ENCODE assay signal across 8 cellular contexts in the genomic region with DNA sequence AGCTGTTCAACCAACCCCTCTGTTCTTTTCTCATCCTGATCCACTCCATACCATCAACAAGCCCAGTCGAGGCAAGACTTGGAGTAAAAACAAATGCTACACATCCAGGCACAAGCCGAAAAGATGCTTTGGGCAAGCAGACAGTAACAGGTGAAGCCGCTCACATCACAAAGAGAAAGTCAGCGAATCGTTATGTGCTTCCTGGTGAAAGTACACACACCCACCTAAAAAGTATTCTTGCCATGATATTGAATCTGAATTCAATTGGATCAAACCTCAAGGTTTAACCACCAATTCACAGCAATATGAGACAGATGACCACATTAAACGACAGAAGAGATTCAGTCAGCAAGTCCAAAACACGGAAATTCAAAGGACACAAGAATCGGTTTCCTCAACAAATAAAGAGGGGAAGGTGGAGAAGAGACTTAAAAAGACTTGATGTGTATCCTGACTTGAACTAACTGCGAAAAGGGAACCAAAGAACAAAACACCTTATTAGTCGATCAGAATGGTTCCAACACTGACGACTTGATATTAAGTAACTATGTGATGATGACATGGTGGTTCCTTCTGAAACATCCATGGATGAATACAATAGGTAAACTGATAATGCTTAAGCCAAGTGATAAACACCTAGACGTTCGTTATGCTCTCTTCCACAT. TPM values are rescaled to one million over a fixed set of nuclear protein-coding genes. Genes with fewer than 3 reads are reported as not detected.
DNase-seq lines count a peak whose midpoint lies in the region; ATAC-seq and TF ChIP-seq lines count a peak whose summit lies in the region.

No MANE protein-coding gene starts in this region.

- TF ChIP-seq RAD21 in IMR-90 (IDR thresholded peaks at IDR 0.05; ENCODE audit: low read length) = no peak

- no peak overlapping the region for H2AK9ac ChIP-seq in IMR-90 (replicated peaks; ENCODE audit: low read depth, low read length, poor library complexity)

- H2AFZ ChIP-seq in IMR-90 (replicated peaks; ENCODE audit: low read length, poor library complexity) (peak overlapping the region; percentile 99), parathyroid adenoma (peak overlapping the region; percentile 96)

- peak overlapping the region; percentile 50 for H2AK5ac ChIP-seq in IMR-90 (ENCODE audit: low read depth, low read length)

- TF ChIP-seq POLR2A in IMR-90 (IDR thresholded peaks at IDR 0.05; ENCODE audit: low read depth, low read length) = no peak

- POLR2A ChIA-PET in IMR-90 (lab: Charles Lee; ENCODE audit: unreplicated experiment) = no interaction called here

- peak overlapping the region; percentile 71 for H2BK5ac ChIP-seq in IMR-90 (ENCODE audit: low read depth, low read length, poor library complexity, severe bottlenecking)

- H3K56ac ChIP-seq in IMR-90 (ENCODE audit: extremely low read depth, insufficient read depth, low read length) = peak overlapping the region; percentile 65

- peaks cover 10% of the 10 kb centered on the region; the same call in 1 of the 2 replicates for H4K20me1 ChIP-seq in IMR-90 (ENCODE audit: insufficient read depth, low read length)

- H3K4me2 ChIP-seq in IMR-90 (ENCODE audit: low read depth, low read length) (peak overlapping the region; percentile 100), parathyroid adenoma (ENCODE audit: low read length) (peak overlapping the region; percentile 71)

- H4K91ac ChIP-seq in IMR-90 (ENCODE audit: insufficient read depth, low read depth, low read length) = peak overlapping the region; percentile 65

- dilution Hi-C loops in IMR-90 (cut with HindIII; ENCODE audit: low sequenced_read_pairs, unreplicated experiment) = no loop called here

- intact Hi-C loops in IMR-90 (cut with micrococcal nuclease) = no loop called here

- H3K9me3 Mint-ChIP-seq in activated T-cell treated with anti-CD3 and anti-CD28 coated beads, Interleukin-2, amount 50 U/mL, for 4 hours = peaks cover 5% of the 10 kb centered on the region

- H3K36me3 ChIP-seq in IMR-90 (ENCODE audit: control insufficient read depth, insufficient read depth, low read length) = peaks cover 1% of the 10 kb centered on the region; the same call in 1 of the 2 replicates
- no peaks in the 10 kb centered on the region for H3K36me3 ChIP-seq in parathyroid adenoma (ENCODE audit: control insufficient read depth, insufficient read depth, low read length)

- in situ Hi-C loops in IMR-90 (cut with MboI; ENCODE audit: low sequenced_read_pairs) = no loop called here

- peaks cover 3% of the 10 kb centered on the region for H3K27me3 Mint-ChIP-seq in activated T-cell treated with anti-CD3 and anti-CD28 coated beads, Interleukin-2, amount 50 U/mL, for 4 hours (ENCODE audit: low read depth)

- peaks cover 11% of the 10 kb centered on the region for H3K36me3 Mint-ChIP-seq in activated T-cell treated with anti-CD3 and anti-CD28 coated beads, Interleukin-2, amount 50 U/mL, for 4 hours (ENCODE audit: insufficient read depth)

- no peak for ATAC-seq in IMR-90 (ENCODE audit: low read depth)
- peak; percentile 11 to 14 for ATAC-seq in activated T-cell treated with anti-CD3 and anti-CD28 coated beads, Interleukin-2, amount 50 U/mL, for 4 hours
- no peak for ATAC-seq in foreskin keratinocyte

- H3K4me1 Mint-ChIP-seq in activated T-cell treated with anti-CD3 and anti-CD28 coated beads, Interleukin-2, amount 50 U/mL, for 4 hours (ENCODE audit: low read depth) = peaks cover 40% of the 10 kb centered on the region

- 0% methylated on average over 1 of the region's 13 CpGs; no CpG with 5 or more reads in 1 of the 2 experiments for WGBS in IMR-90 (ENCODE audit: extremely low coverage in 2 of 2, insufficient read length in 1 of 2), 2 experiments

- no peak overlapping the region for H2BK20ac ChIP-seq in IMR-90 (ENCODE audit: low read depth, low read length)

- no peak overlapping the region for H2BK120ac ChIP-seq in IMR-90 (ENCODE audit: low read depth, low read length)

- H3K9me1 ChIP-seq in IMR-90 (ENCODE audit: insufficient read depth, low read length) = no peaks in the 10 kb centered on the region; the same call in 1 of the 2 replicates

- peak overlapping the region; percentile 88 to 94 for H4K8ac ChIP-seq in IMR-90 (ENCODE audit: low read depth in 2 of 2, low read length in 2 of 2)

- H3K27me3 ChIP-seq in IMR-90 (ENCODE audit: control insufficient read depth, insufficient read depth, low read length) (no peaks in the 10 kb centered on the region), foreskin keratinocyte (no peaks in the 10 kb centered on the region), parathyroid adenoma (ENCODE audit: control insufficient read depth, insufficient read depth, low read length) (no peaks in the 10 kb centered on the region)

- H3K23ac ChIP-seq in IMR-90 (ENCODE audit: low read depth, low read length) = peak overlapping the region; percentile 90

- no peak for TF ChIP-seq CTCF in IMR-90 (conservative IDR thresholded peaks at IDR 0.05; ENCODE audit: low read depth, low read length)
- no peak for TF ChIP-seq CTCF in foreskin keratinocyte (conservative IDR thresholded peaks at IDR 0.05)
- TF ChIP-seq CTCF in parathyroid adenoma (IDR thresholded peaks at IDR 0.05) = no peak

- H3K4ac ChIP-seq in IMR-90 (ENCODE audit: low read depth, low read length) = peak overlapping the region; percentile 87

- H3K79me1 ChIP-seq in IMR-90 (ENCODE audit: low read depth in 1 of 2, low read length in 2 of 2) = peaks cover 17 to 36% of the 10 kb centered on the region in 2 experiments

- H3K4me1 ChIP-seq in IMR-90 (ENCODE audit: control insufficient read depth, insufficient read depth, low read length) (peaks cover 11% of the 10 kb centered on the region), foreskin keratinocyte (peaks cover 5% of the 10 kb centered on the region), parathyroid adenoma (peaks cover 9% of the 10 kb centered on the region)

- H3K79me2 ChIP-seq in parathyroid adenoma = peaks cover 21% of the 10 kb centered on the region

- H3K4me3 ChIP-seq in IMR-90 (ENCODE audit: insufficient read depth, low read depth, low read length) (peak overlapping the region; percentile 76), parathyroid adenoma (ENCODE audit: low read depth, low read length) (peak overlapping the region; percentile 94)

- no TSS peak for BruUV-seq in IMR-90 (replicated peaks; lab: Mats Ljungman, UMichigan)

- no peak overlapping the region; the same call in 1 of the 2 replicates for H3K18ac ChIP-seq in IMR-90 (ENCODE audit: low read depth, low read length)

- H3K27ac ChIP-seq in IMR-90 (ENCODE audit: insufficient read depth, low read length) = peak overlapping the region; percentile 95
- H3K27ac ChIP-seq in foreskin keratinocyte = peak overlapping the region; percentile 96
- H3K27ac ChIP-seq in parathyroid adenoma = peak overlapping the region; percentile 91

- peak overlapping the region; percentile 72 for H4K5ac ChIP-seq in IMR-90 (ENCODE audit: low read depth, low read length)

- H3K14ac ChIP-seq in IMR-90 (replicated peaks; ENCODE audit: low read depth, low read length) = peak overlapping the region; percentile 92

- H3K9ac ChIP-seq in IMR-90 (ENCODE audit: low read depth, low read length) = peak overlapping the region; percentile 93
- H3K9ac ChIP-seq in parathyroid adenoma = no peak overlapping the region

- DNase-seq in NCI-H146 (lab: John Stamatoyannopoulos, UW) = peak; percentile 29
- DNase-seq in NCI-H146 treated with DMSO at 0.1 percent for 48 hours (lab: John Stamatoyannopoulos, UW; ENCODE audit: unreplicated experiment) = no peak
- no peak for DNase-seq in IMR-90
- DNase-seq in activated T-cell treated with anti-CD3 and anti-CD28 coated beads, Interleukin-2, amount 50 U/mL, for 4 hours = no peak
- DNase-seq in foreskin keratinocyte = peak in 1 of 2 donors; percentile 33
- no peak for DNase-seq in retina
- DNase-seq in NCI-H1436 (lab: John Stamatoyannopoulos, UW) = no peak

- CTCF ChIA-PET in IMR-90 (lab: Yijun Ruan, JAX) = no interaction called here

- H2BK15ac ChIP-seq in IMR-90 (ENCODE audit: low read depth, low read length) = no peak overlapping the region

- no peaks in the 10 kb centered on the region for H3K9me3 ChIP-seq in IMR-90 (ENCODE audit: control insufficient read depth, insufficient read depth, low read length)
- no peaks in the 10 kb centered on the region for H3K9me3 ChIP-seq in parathyroid adenoma (ENCODE audit: control insufficient read depth, low read length)

- peak overlapping the region; percentile 93 for H3K4me3 Mint-ChIP-seq in activated T-cell treated with anti-CD3 and anti-CD28 coated beads, Interleukin-2, amount 50 U/mL, for 4 hours

TF ChIP-seq in IMR-90, 13 proteins besides CTCF, POLR2A, EP300 and RAD21 (continues in another document):
- no peak for TF ChIP-seq MAZ (IDR thresholded peaks at IDR 0.05; ENCODE audit: borderline replicate concordance, low read depth, low read length)
- no peak for TF ChIP-seq RCOR1 (IDR thresholded peaks at IDR 0.05; ENCODE audit: insufficient replicate concordance, low read length)
- TF ChIP-seq MAFK (IDR thresholded peaks at IDR 0.05; ENCODE audit: low read depth, low read length) = no peak
- no peak for TF ChIP-seq SMC3 (IDR thresholded peaks at IDR 0.05; ENCODE audit: low read depth, low read length)
- no peak for TF ChIP-seq BHLHE40 (IDR thresholded peaks at IDR 0.05; ENCODE audit: low read depth, low read length)
- TF ChIP-seq CHD1 (IDR thresholded peaks at IDR 0.05; ENCODE audit: low read depth, low read length) = no peak
- no peak for TF ChIP-seq FOS (IDR thresholded peaks at IDR 0.05; ENCODE audit: low read depth, low read length)
- TF ChIP-seq, protein P1, sequence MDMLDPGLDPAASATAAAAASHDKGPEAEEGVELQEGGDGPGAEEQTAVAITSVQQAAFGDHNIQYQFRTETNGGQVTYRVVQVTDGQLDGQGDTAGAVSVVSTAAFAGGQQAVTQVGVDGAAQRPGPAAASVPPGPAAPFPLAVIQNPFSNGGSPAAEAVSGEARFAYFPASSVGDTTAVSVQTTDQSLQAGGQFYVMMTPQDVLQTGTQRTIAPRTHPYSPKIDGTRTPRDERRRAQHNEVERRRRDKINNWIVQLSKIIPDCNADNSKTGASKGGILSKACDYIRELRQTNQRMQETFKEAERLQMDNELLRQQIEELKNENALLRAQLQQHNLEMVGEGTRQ (IDR thresholded peaks at IDR 0.05; ENCODE audit: low read depth, low read length) = no peak
- no peak for TF ChIP-seq CEBPB (IDR thresholded peaks at IDR 0.05; ENCODE audit: low read depth, low read length)
- no peak for TF ChIP-seq RFX5 (IDR thresholded peaks at IDR 0.05; ENCODE audit: low read depth, low read length)
- no peak for TF ChIP-seq MXI1 (IDR thresholded peaks at IDR 0.05; ENCODE audit: borderline replicate concordance, low read depth, low read length)
- TF ChIP-seq NFE2L2 (IDR thresholded peaks at IDR 0.05; ENCODE audit: low read depth, low read length) = no peak

RNA-seq across cellular contexts. Expression of a gene that starts 1.1 kb away (rescaled TPM):
- 1.1 and 1.9 TPM in 2 replicates for total RNA-seq in IMR-90 (2012; rRNA removed)
- 2.5 and 3.9 TPM in 2 replicates for polyA plus RNA-seq in IMR-90 (2012; rRNA removed)
- 1.1 and 1.5 TPM in 2 replicates for polyA plus RNA-seq in IMR-90 (2012; cell fraction: cytosol; rRNA removed)
- 7.9 and 15.0 TPM in 2 replicates for polyA plus RNA-seq in IMR-90 (2012; cell fraction: nucleus; rRNA removed; ENCODE audit: low replicate concordance)
- 1 to 10 TPM; 9.2 to 9.3 (median 9.3) TPM for total RNA-seq in activated T-cell treated with anti-CD3 and anti-CD28 coated beads, Interleukin-2, amount 50 U/mL, for 4 hours
- 4.2 and 5.2 TPM in 2 replicates for total RNA-seq in foreskin keratinocyte
- 2.8 and 5.2 TPM in 2 replicates for polyA plus RNA-seq in foreskin keratinocyte

Comparison
In these comparisons a context has a peak if more than half of its experiments do, and no peak if none do; other contexts are left out.
1. ATAC-seq: peak in activated T-cell treated with anti-CD3 and anti-CD28 coated beads, Interleukin-2, amount 50 U/mL, for 4 hours (2 of 2); none in IMR-90 (single experiment) and foreskin keratinocyte (single experiment).
2. Peak in every context shown above with its lines, with median percentiles within 50 percentile points of each other: H3K27ac ChIP-seq.